In genomic region chr17:72720494-72720825, GRCh38 we compare ENCODE assay signal across 16 cellular contexts.
"Had no signal": no experiment of that assay in that cellular context is flagged by ENCODE, and none has a peak within 500 bp of the region (broad histone marks: within the 10 kb centered on the region; RNA-seq: fewer than 3 reads in every experiment).

No MANE protein-coding gene starts in this region.

- H3K9ac ChIP-seq: neural progenitor cell, parathyroid adenoma had no signal

- H3K4me1 ChIP-seq: body of pancreas, left ventricle myocardium inferior, parathyroid adenoma had no signal

- H3K27ac Mint-ChIP-seq: neural progenitor cell had no signal

- H3K36me3 ChIP-seq: left ventricle myocardium inferior, neural progenitor cell, thoracic aorta had no signal

- H3K27me3 Mint-ChIP-seq: T-cell had no signal

- DNase-seq: activated CD4-positive, alpha-beta T cell treated with anti-CD3 and anti-CD28 coated beads for 4 hours; activated T-cell treated with anti-CD3 and anti-CD28 coated beads, Interleukin-2, amount 50 U/mL, for 72 hours; body of pancreas; central memory CD4-positive, alpha-beta T cell; cortex of kidney; effector CD8-positive, alpha-beta T cell; kidney; left ventricle myocardium inferior; mesenchymal stem cell; retina; stimulated activated CD4-positive, alpha-beta T cell treated with anti-CD3 and anti-CD28 coated beads, Interleukin-4, amount 100 ng/mL, for 4 hours; stomach had no signal

- H3K79me2 ChIP-seq: parathyroid adenoma had no signal

- H3K4me2 ChIP-seq: neural progenitor cell had no signal

- H3K36me3 Mint-ChIP-seq: neural progenitor cell, T-cell had no signal

- H3K4me3 ChIP-seq: body of pancreas, left ventricle myocardium inferior, neural progenitor cell, stomach had no signal

- ATAC-seq: body of pancreas had no signal

- H3K4me3 Mint-ChIP-seq: neural progenitor cell had no signal

- H3K27ac ChIP-seq: body of pancreas, left ventricle myocardium inferior, neural progenitor cell, parathyroid adenoma, stomach, thoracic aorta had no signal

- H3K9me3 Mint-ChIP-seq: activated T-cell treated with anti-CD3 and anti-CD28 coated beads, Interleukin-2, amount 50 U/mL, for 72 hours; neural progenitor cell; T-cell had no signal

- H3K27me3 ChIP-seq: body of pancreas, neural progenitor cell, stomach had no signal

- H3K9me3 ChIP-seq: body of pancreas, left ventricle myocardium inferior, stomach, thoracic aorta had no signal

- H2AFZ ChIP-seq: neural progenitor cell, parathyroid adenoma had no signal
